In the genomic region with DNA sequence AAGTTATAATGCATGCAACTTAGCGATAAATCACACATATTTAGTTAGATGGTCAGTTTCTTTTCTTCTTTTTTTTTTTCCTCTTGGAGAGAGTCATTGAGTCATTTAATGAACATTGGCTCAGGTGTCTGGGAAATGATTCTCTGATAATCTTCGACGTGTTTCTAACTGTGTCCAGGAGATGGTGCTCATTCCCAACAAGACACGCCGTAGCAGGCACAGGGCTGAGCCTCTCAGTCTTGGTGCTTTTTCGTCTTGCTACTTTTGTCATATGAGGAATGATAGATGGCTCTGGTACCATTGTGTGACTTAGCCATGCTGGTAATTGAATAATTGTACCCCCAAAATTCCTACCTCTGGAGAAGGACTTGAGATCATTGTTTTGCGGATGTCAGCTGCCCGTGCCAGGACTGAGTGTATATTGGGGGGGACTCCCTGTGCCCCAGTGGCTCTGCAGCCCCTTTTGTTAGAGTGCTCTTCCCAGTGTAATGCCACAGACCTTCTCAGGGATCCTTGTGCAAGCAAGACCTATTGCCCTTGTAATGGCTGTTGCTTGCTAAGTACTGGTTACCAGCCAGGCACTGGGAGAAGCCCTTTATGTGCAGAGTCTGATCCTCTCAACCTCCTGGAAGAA, we compare ENCODE assay signal across 9 cellular contexts.
A peak's percentile ranks its signal among the peaks of the same experiment; 100 is the strongest.
DNase-seq lines count a peak whose midpoint lies in the region; ATAC-seq, FAIRE-seq and TF ChIP-seq lines count a peak whose summit lies in the region.
"Had no signal": no experiment of that assay in that cellular context is flagged by ENCODE, and none has a peak within 500 bp of the region (broad histone marks: within the 10 kb centered on the region; RNA-seq: fewer than 3 reads in every experiment).

No MANE protein-coding gene starts in this region.

- ATAC-seq in GM21447 (IDR thresholded peaks at IDR 0.05; ENCODE audit: unreplicated experiment): peak; percentile 76

- no peaks in the 10 kb centered on the region for H3K79me2 ChIP-seq in OCI-LY1 (ENCODE audit: insufficient read depth, low read length)

- no peaks in the 10 kb centered on the region for H4K20me1 ChIP-seq in OCI-LY1 (ENCODE audit: insufficient read depth, low read length)

- no peak overlapping the region for H3K27ac ChIP-seq in OCI-LY1 (ENCODE audit: low read depth, low read length, poor library complexity, severe bottlenecking)
- no peak overlapping the region for H3K27ac ChIP-seq in effector memory CD4-positive, alpha-beta T cell (ENCODE audit: insufficient read depth, low read length, poor library complexity, severe bottlenecking)

- no peak overlapping the region for H3K9ac ChIP-seq in OCI-LY1 (ENCODE audit: low read length)

- no peaks in the 10 kb centered on the region for H3F3A ChIP-seq in OCI-LY1 (ENCODE audit: insufficient read depth, low read length)

- no peaks in the 10 kb centered on the region for H3K27me3 ChIP-seq in OCI-LY1 (ENCODE audit: insufficient read depth, low read length)
- no peaks in the 10 kb centered on the region for H3K27me3 ChIP-seq in effector memory CD4-positive, alpha-beta T cell (replicated peaks; ENCODE audit: control insufficient read depth, insufficient read depth, low read length, poor library complexity, severe bottlenecking)

- no peaks in the 10 kb centered on the region for H3K36me3 ChIP-seq in OCI-LY1 (ENCODE audit: insufficient read depth, low read length)
- no peaks in the 10 kb centered on the region for H3K36me3 ChIP-seq in effector memory CD4-positive, alpha-beta T cell (ENCODE audit: control insufficient read depth, insufficient read depth, low read length)

- TF ChIP-seq CTCF in OCI-LY1 (IDR thresholded peaks at IDR 0.05; ENCODE audit: low read length): peak; percentile 69

- no peaks in the 10 kb centered on the region for H3K9me2 ChIP-seq in OCI-LY1 (ENCODE audit: low read depth, low read length)

- H3K4me2 ChIP-seq in OCI-LY1 (ENCODE audit: low read length): no peak overlapping the region

- no peak overlapping the region for H2AFZ ChIP-seq in OCI-LY1 (ENCODE audit: low read length)

- FAIRE-seq in HTR-8/SVneo (lab: Jason Lieb, UNC): no peak

- peak; percentile 31 to 76 for DNase-seq in NCI-H524 (lab: John Stamatoyannopoulos, UW)
- DNase-seq in NCI-H524 treated with DMSO at 0.1 percent for 48 hours (lab: John Stamatoyannopoulos, UW): no peak
- peak; percentile 10 for DNase-seq in HTR-8/SVneo (ENCODE audit: insufficient read length, low spot score)
- peak; percentile 63 for DNase-seq in ecto neural progenitor cell (ENCODE audit: low spot score)
- peak; percentile 58 to 66 for DNase-seq in lung microvascular endothelial cell (ENCODE audit: low read depth in 2 of 2)
- DNase-seq in effector memory CD4-positive, alpha-beta T cell: no peak
- DNase-seq: CD4-positive, CD25-positive, alpha-beta regulatory T cell had no signal

- no peaks in the 10 kb centered on the region for H3K4me1 ChIP-seq in OCI-LY1 (ENCODE audit: insufficient read depth, low read length, severe bottlenecking)
- no peaks in the 10 kb centered on the region for H3K4me1 ChIP-seq in effector memory CD4-positive, alpha-beta T cell (ENCODE audit: control insufficient read depth, insufficient read depth, low read length, poor library complexity, severe bottlenecking)

- no peaks in the 10 kb centered on the region for H3K9me3 ChIP-seq in OCI-LY1 (ENCODE audit: low read length)
- H3K9me3 ChIP-seq in effector memory CD4-positive, alpha-beta T cell (ENCODE audit: control insufficient read depth, low read length): no peaks in the 10 kb centered on the region

- H3K4me3 ChIP-seq in OCI-LY1 (ENCODE audit: low read depth, low read length, poor library complexity, severe bottlenecking): no peak overlapping the region
- H3K4me3 ChIP-seq in effector memory CD4-positive, alpha-beta T cell (ENCODE audit: insufficient read depth, low read depth, low read length, poor library complexity, severe bottlenecking): no peak overlapping the region

Comparison
In these comparisons a context has a peak if more than half of its experiments do, and no peak if none do; other contexts are left out.
1. DNase-seq: peak in NCI-H524 (2 of 2), HTR-8/SVneo (single experiment), ecto neural progenitor cell (single experiment) and lung microvascular endothelial cell (2 of 2); none in NCI-H524 treated with DMSO at 0.1 percent for 48 hours (single experiment) and effector memory CD4-positive, alpha-beta T cell (0 of 3).